Comparison of ENCODE assay signal across 1 cellular context in the genomic region with DNA sequence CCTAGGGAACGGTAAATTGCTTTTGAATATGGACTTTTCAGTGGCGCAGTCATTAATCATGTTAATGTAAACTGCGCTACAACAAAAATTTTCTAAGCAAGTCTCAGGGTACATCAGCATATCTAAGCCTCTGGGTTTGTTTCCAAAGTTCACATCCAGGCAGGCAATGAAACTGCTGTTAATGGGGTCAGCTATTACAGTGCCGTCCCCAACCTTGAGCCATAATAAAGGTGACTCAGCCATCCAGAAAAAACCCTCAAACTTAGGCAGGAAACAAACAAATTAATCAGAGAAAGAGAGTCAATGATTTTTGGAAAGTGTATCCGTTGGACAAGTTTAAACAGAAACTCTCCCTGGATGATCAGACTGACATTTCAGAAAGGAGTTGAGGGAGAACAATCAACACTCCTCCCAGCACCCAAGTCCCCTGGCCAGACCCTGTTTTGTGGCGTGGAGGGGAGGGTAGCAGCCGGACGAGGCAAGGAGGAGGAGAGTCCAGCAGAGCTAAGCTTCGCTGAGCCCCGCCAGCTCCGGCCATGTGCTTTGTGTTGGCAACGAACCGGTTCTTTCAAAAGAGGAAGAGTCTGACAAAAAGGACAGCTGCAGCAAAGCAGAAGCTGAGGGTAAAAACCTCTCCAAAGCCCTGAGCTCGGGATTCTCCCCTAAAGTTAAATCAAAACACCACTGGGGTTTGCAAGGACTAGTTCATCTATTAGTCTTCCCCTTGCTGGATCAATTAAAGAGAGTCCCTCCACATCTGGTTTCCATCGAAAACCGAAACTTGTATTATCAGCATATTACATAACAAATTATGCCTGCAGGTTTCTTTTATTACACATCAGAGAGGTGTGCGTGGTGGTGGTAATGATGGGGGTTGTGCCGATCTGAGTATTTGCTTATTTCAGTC.
TF ChIP-seq lines count a peak whose summit lies in the region.

No MANE protein-coding gene starts in this region.

TF ChIP-seq in HepG2, 621 proteins besides CTCF, POLR2A, EP300 and RAD21 (continued from another document and continues in another):
- TF ChIP-seq TRIM24 (CRISPR knock-in tag; IDR thresholded peaks at IDR 0.05) (no peak), ZNF558 (CRISPR knock-in tag; IDR thresholded peaks at IDR 0.05; ENCODE audit: borderline replicate concordance) (no peak), NBN (conservative IDR thresholded peaks at IDR 0.05) (no peak), ZNF282 (IDR thresholded peaks at IDR 0.05; ENCODE audit: partially characterized antibody) (no peak), MAFF (IDR thresholded peaks at IDR 0.05; ENCODE audit: low read depth, low read length) (0 out of 2 replicates have a peak, but pooled peaks have one; percentile 29), HDAC1 (CRISPR knock-in tag; IDR thresholded peaks at IDR 0.05) (0 out of 2 replicates have a peak, but pooled peaks have one; percentile 25), MATR3 (CRISPR knock-in tag; IDR thresholded peaks at IDR 0.05) (no peak), MAZ (IDR thresholded peaks at IDR 0.05; ENCODE audit: borderline replicate concordance, low read depth, low read length) (no peak), MAZ (CRISPR knock-in tag; IDR thresholded peaks at IDR 0.05; ENCODE audit: low read depth) (no peak), PHF5A (CRISPR knock-in tag; IDR thresholded peaks at IDR 0.05; ENCODE audit: low read depth, unreplicated experiment) (no peak), ZNF839 (CRISPR knock-in tag; IDR thresholded peaks at IDR 0.05; ENCODE audit: borderline replicate concordance) (no peak), CBX5 (CRISPR knock-in tag; IDR thresholded peaks at IDR 0.05; ENCODE audit: borderline replicate concordance) (no peak), ZNF552 (CRISPR knock-in tag; IDR thresholded peaks at IDR 0.05; ENCODE audit: borderline replicate concordance) (no peak), SAFB2 (CRISPR knock-in tag; IDR thresholded peaks at IDR 0.05; ENCODE audit: borderline replicate concordance, low read depth) (no peak), FOXA3 (CRISPR knock-in tag; IDR thresholded peaks at IDR 0.05) (0 out of 2 replicates have a peak, but pooled peaks have one; percentile 19), RAD51 (IDR thresholded peaks at IDR 0.05; ENCODE audit: borderline replicate concordance) (no peak), FOSL2 (CRISPR knock-in tag; IDR thresholded peaks at IDR 0.05) (peak; percentile 66), PHF8 (CRISPR knock-in tag; IDR thresholded peaks at IDR 0.05) (no peak), GFI1 (CRISPR knock-in tag; IDR thresholded peaks at IDR 0.05; ENCODE audit: borderline replicate concordance) (peak; percentile 45; the same call in 1 of the 2 replicates), SMAD3 (CRISPR knock-in tag; IDR thresholded peaks at IDR 0.05) (no peak; the same call in 1 of the 2 replicates), PHF21A (CRISPR knock-in tag; IDR thresholded peaks at IDR 0.05) (peak; percentile 54), RFXAP (CRISPR knock-in tag; IDR thresholded peaks at IDR 0.05; ENCODE audit: borderline replicate concordance) (no peak), ZNF772 (CRISPR knock-in tag; IDR thresholded peaks at IDR 0.05) (no peak), HNF1A (IDR thresholded peaks at IDR 0.05; ENCODE audit: low read depth) (no peak), HNF1A (CRISPR knock-in tag; IDR thresholded peaks at IDR 0.05; ENCODE audit: borderline replicate concordance) (no peak), ATM (IDR thresholded peaks at IDR 0.05; ENCODE audit: borderline replicate concordance) (no peak), RBM39 (IDR thresholded peaks at IDR 0.05; ENCODE audit: low read depth, low read length, poor library complexity, severe bottlenecking) (no peak), ASH2L (IDR thresholded peaks at IDR 0.05; ENCODE audit: insufficient read length, low read depth, low read length) (no peak), ZNF44 (CRISPR knock-in tag; IDR thresholded peaks at IDR 0.05) (no peak), CAMTA2 (CRISPR knock-in tag; IDR thresholded peaks at IDR 0.05; ENCODE audit: borderline replicate concordance) (no peak), ZNF224 (CRISPR knock-in tag; IDR thresholded peaks at IDR 0.05) (no peak), WIZ (CRISPR knock-in tag; IDR thresholded peaks at IDR 0.05) (no peak), ZNF615 (CRISPR knock-in tag; IDR thresholded peaks at IDR 0.05; ENCODE audit: borderline replicate concordance) (no peak), ZNF562 (CRISPR knock-in tag; IDR thresholded peaks at IDR 0.05; ENCODE audit: borderline replicate concordance) (no peak), GPBP1L1 (CRISPR knock-in tag; IDR thresholded peaks at IDR 0.05) (no peak), SNAI1 (CRISPR knock-in tag; IDR thresholded peaks at IDR 0.05; ENCODE audit: borderline replicate concordance) (no peak), THRA (CRISPR knock-in tag; IDR thresholded peaks at IDR 0.05; ENCODE audit: borderline replicate concordance) (no peak)
- TF ChIP-seq, protein P1, sequence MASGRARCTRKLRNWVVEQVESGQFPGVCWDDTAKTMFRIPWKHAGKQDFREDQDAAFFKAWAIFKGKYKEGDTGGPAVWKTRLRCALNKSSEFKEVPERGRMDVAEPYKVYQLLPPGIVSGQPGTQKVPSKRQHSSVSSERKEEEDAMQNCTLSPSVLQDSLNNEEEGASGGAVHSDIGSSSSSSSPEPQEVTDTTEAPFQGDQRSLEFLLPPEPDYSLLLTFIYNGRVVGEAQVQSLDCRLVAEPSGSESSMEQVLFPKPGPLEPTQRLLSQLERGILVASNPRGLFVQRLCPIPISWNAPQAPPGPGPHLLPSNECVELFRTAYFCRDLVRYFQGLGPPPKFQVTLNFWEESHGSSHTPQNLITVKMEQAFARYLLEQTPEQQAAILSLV (CRISPR knock-in tag; IDR thresholded peaks at IDR 0.05; ENCODE audit: borderline replicate concordance): no peak
- TF ChIP-seq, protein P2, sequence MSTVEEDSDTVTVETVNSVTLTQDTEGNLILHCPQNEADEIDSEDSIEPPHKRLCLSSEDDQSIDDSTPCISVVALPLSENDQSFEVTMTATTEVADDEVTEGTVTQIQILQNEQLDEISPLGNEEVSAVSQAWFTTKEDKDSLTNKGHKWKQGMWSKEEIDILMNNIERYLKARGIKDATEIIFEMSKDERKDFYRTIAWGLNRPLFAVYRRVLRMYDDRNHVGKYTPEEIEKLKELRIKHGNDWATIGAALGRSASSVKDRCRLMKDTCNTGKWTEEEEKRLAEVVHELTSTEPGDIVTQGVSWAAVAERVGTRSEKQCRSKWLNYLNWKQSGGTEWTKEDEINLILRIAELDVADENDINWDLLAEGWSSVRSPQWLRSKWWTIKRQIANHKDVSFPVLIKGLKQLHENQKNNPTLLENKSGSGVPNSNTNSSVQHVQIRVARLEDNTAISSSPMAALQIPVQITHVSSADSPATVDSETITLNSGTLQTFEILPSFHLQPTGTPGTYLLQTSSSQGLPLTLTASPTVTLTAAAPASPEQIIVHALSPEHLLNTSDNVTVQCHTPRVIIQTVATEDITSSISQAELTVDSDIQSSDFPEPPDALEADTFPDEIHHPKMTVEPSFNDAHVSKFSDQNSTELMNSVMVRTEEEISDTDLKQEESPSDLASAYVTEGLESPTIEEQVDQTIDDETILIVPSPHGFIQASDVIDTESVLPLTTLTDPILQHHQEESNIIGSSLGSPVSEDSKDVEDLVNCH (CRISPR knock-in tag; IDR thresholded peaks at IDR 0.05): no peak
- TF ChIP-seq, protein P3, sequence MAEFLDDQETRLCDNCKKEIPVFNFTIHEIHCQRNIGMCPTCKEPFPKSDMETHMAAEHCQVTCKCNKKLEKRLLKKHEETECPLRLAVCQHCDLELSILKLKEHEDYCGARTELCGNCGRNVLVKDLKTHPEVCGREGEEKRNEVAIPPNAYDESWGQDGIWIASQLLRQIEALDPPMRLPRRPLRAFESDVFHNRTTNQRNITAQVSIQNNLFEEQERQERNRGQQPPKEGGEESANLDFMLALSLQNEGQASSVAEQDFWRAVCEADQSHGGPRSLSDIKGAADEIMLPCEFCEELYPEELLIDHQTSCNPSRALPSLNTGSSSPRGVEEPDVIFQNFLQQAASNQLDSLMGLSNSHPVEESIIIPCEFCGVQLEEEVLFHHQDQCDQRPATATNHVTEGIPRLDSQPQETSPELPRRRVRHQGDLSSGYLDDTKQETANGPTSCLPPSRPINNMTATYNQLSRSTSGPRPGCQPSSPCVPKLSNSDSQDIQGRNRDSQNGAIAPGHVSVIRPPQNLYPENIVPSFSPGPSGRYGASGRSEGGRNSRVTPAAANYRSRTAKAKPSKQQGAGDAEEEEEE (CRISPR knock-in tag; IDR thresholded peaks at IDR 0.05; ENCODE audit: borderline replicate concordance): no peak
- TF ChIP-seq, protein P4, sequence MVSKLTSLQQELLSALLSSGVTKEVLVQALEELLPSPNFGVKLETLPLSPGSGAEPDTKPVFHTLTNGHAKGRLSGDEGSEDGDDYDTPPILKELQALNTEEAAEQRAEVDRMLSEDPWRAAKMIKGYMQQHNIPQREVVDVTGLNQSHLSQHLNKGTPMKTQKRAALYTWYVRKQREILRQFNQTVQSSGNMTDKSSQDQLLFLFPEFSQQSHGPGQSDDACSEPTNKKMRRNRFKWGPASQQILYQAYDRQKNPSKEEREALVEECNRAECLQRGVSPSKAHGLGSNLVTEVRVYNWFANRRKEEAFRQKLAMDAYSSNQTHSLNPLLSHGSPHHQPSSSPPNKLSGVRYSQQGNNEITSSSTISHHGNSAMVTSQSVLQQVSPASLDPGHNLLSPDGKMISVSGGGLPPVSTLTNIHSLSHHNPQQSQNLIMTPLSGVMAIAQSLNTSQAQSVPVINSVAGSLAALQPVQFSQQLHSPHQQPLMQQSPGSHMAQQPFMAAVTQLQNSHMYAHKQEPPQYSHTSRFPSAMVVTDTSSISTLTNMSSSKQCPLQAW (CRISPR knock-in tag; IDR thresholded peaks at IDR 0.05): 0 out of 2 replicates have a peak, but pooled peaks have one; percentile 37
- TF ChIP-seq, protein P5, sequence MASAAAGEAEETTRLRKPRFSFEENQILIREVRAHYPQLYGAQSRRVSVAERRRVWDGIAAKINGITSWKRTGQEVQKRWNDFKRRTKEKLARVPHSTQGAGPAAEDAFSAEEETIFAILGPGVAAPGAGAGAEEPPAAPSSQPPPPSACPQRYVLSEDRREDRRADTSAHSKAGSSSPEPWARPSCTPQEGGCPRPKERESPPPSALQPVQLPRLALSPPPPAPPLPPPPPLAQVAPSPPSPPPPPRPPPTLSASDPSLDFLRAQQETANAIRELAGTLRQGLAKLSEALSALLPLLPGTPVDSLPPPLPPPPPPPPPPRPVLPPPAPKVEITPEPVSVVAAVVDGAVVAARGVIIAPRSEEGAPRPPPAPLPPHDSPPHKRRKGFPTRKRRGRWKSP (CRISPR knock-in tag; IDR thresholded peaks at IDR 0.05): 0 out of 2 replicates have a peak, but pooled peaks have one; percentile 23
- TF ChIP-seq, protein P6, sequence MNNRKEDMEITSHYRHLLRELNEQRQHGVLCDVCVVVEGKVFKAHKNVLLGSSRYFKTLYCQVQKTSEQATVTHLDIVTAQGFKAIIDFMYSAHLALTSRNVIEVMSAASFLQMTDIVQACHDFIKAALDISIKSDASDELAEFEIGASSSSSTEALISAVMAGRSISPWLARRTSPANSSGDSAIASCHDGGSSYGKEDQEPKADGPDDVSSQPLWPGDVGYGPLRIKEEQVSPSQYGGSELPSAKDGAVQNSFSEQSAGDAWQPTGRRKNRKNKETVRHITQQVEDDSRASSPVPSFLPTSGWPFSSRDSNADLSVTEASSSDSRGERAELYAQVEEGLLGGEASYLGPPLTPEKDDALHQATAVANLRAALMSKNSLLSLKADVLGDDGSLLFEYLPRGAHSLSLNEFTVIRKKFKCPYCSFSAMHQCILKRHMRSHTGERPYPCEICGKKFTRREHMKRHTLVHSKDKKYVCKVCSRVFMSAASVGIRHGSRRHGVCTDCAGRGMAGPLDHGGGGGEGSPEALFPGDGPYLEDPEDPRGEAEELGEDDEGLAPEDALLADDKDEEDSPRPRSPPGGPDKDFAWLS (CRISPR knock-in tag; IDR thresholded peaks at IDR 0.05; ENCODE audit: borderline replicate concordance): no peak
